ENCODE assay signal across 12 cellular contexts in genomic region chrX:152031346-152031745, GRCh38. TPM values are rescaled to one million over a fixed set of nuclear protein-coding genes. Genes with fewer than 3 reads are reported as not detected.
"Had no signal": no experiment of that assay in that cellular context is flagged by ENCODE, and none has a peak within 500 bp of the region (broad histone marks: within the 10 kb centered on the region; RNA-seq: fewer than 3 reads in every experiment).

No MANE protein-coding gene starts in this region.

RNA-seq across cellular contexts. Expression of gene GABRE, which starts 56.9 kb away (rescaled TPM):
- total RNA-seq: activated B cell treated with CpG ODN at 0.5 μM for 24 hours; activated CD4-positive, alpha-beta memory T cell treated with anti-CD3 and anti-CD28 coated beads for 36 hours; activated CD4-positive, alpha-beta memory T cell treated with anti-CD3 and anti-CD28 coated beads, Interleukin-2, amount 10 ng/mL, durations not matched to agents 7 days and 5 days; activated CD4-positive, alpha-beta T cell treated with anti-CD3 and anti-CD28 coated beads for 36 hours; activated CD4-positive, alpha-beta T cell treated with anti-CD3 and anti-CD28 coated beads, Interleukin-2, amount 10 ng/mL, durations not matched to agents 24 days and 14 days; activated CD4-positive, alpha-beta T cell treated with anti-CD3 and anti-CD28 coated beads, Interleukin-2, amount 10 ng/mL, durations not matched to agents 7 days and 5 days; activated CD8-positive, alpha-beta memory T cell treated with anti-CD3 and anti-CD28 coated beads for 36 hours; activated CD8-positive, alpha-beta memory T cell treated with anti-CD3 and anti-CD28 coated beads, Interleukin-2, amount 10 ng/mL, durations not matched to agents 7 days and 5 days; activated CD8-positive, alpha-beta T cell treated with anti-CD3 and anti-CD28 coated beads for 36 hours; activated CD8-positive, alpha-beta T cell treated with anti-CD3 and anti-CD28 coated beads, Interleukin-2, amount 10 ng/mL, durations not matched to agents 7 days and 5 days; T-helper 1 cell treated with Interleukin-12 subunit alpha and Interleukin-12 subunit beta and Interleukin-4 antibody, amounts not matched to agents 30 ng/mL and 1 ng/mL, for 36 hours; T-helper 2 cell treated with Interferon-gamma antibody and Interleukin-4, amounts not matched to agents 100 ng/mL and 5 ng/mL, for 36 hours had no signal
